In the genomic region with DNA sequence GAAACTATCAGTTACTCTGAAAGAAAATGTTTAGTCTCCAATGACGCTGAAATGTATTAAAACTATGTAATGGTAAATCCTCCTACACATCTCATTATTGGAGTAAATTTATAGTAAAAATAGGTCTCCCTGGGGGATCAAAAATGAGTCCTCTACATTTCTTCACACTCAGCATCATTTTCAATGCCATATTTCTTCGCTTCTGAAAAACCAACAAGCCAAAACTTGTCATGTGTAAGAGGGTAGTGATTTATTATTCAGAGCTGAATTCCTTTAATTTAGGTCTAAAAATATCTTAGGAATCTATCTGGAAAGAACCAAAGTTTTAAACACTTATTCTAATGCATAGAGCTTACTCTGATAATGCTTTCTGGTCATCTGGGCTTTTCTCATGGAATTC, we compare ENCODE assay signal across 25 cellular contexts. TPM values are rescaled to one million over a fixed set of nuclear protein-coding genes. Genes with fewer than 3 reads are reported as not detected.
DNase-seq lines count a peak whose midpoint lies in the region; ATAC-seq and TF ChIP-seq lines count a peak whose summit lies in the region.
"Had no signal": no experiment of that assay in that cellular context is flagged by ENCODE, and none has a peak within 500 bp of the region (broad histone marks: within the 10 kb centered on the region; RNA-seq: fewer than 3 reads in every experiment).

No MANE protein-coding gene starts in this region.

- ATAC-seq in psoas muscle (no peak), upper lobe of left lung (ENCODE audit: low FRiP score in 2 of 2) (no peak), HG02870 (IDR thresholded peaks at IDR 0.05; ENCODE audit: unreplicated experiment) (no peak)
- ATAC-seq: esophagus mucosa; naive thymus-derived CD4-positive, alpha-beta T cell; Panc1 had no signal

- no peaks in the 10 kb centered on the region for H3K9me3 Mint-ChIP-seq in MCF 10A (ENCODE audit: unreplicated experiment)

- H3K27ac Mint-ChIP-seq in MCF 10A (ENCODE audit: low read depth, unreplicated experiment): no peak overlapping the region
- H3K27ac Mint-ChIP-seq: activated naive CD4-positive, alpha-beta T cell treated with anti-CD3 and anti-CD28 coated beads, Interleukin-2, amount 50 U/mL, for 24 hours; B cell; naive thymus-derived CD4-positive, alpha-beta T cell had no signal

- peaks cover 0 to 16% of the 10 kb centered on the region in 2 donors for H3K4me1 ChIP-seq in breast epithelium
- H3K4me1 ChIP-seq in psoas muscle: peaks cover 66% of the 10 kb centered on the region
- H3K4me1 ChIP-seq in upper lobe of left lung: peaks cover 29 to 42% (median 37%) of the 10 kb centered on the region in 4 donors

- TF ChIP-seq CTCF in breast epithelium (IDR thresholded peaks at IDR 0.05): no peak
- no peak for TF ChIP-seq CTCF in MCF 10A (IDR thresholded peaks at IDR 0.05; ENCODE audit: unreplicated experiment)
- no peak for TF ChIP-seq CTCF in fibroblast of pulmonary artery (IDR thresholded peaks at IDR 0.05; ENCODE audit: low read length, missing control alignments)
- no peak for TF ChIP-seq CTCF in psoas muscle (IDR thresholded peaks at IDR 0.05)
- no peak for TF ChIP-seq CTCF in upper lobe of left lung (IDR thresholded peaks at IDR 0.05)

- H3K4me3 ChIP-seq in breast epithelium (peak overlapping the region; percentile 82 to 88 (median 87)), fibroblast of pulmonary artery (replicated peaks; ENCODE audit: low read depth, low read length) (peak overlapping the region; percentile 76), psoas muscle (peak overlapping the region; percentile 93), upper lobe of left lung (peak overlapping the region; percentile 69 to 88 (median 77))
- H3K4me3 ChIP-seq: GM23248 had no signal

- no peak overlapping the region for H3K4me3 Mint-ChIP-seq in MCF 10A (ENCODE audit: unreplicated experiment)
- H3K4me3 Mint-ChIP-seq: activated naive CD4-positive, alpha-beta T cell treated with anti-CD3 and anti-CD28 coated beads, Interleukin-2, amount 50 U/mL, for 24 hours; B cell; naive thymus-derived CD4-positive, alpha-beta T cell had no signal

- H3K27ac ChIP-seq in breast epithelium (peak overlapping the region; percentile 61 to 95), psoas muscle (peak overlapping the region; percentile 98), upper lobe of left lung (peak overlapping the region; percentile 95 to 99 (median 97))
- H3K27ac ChIP-seq: 22Rv1, GM23248 had no signal

- H3K27me3 ChIP-seq in breast epithelium: no peaks in the 10 kb centered on the region
- no peaks in the 10 kb centered on the region for H3K27me3 ChIP-seq in psoas muscle (ENCODE audit: insufficient read depth in 3 of 3, low read length in 2 of 3)
- H3K27me3 ChIP-seq in upper lobe of left lung: no peaks in the 10 kb centered on the region

- 45 to 57% (median 50%) methylated on average over 2 of the region's 2 CpGs for WGBS in psoas muscle, 3 donors
- 67 to 80% methylated on average over 2 of the region's 2 CpGs for WGBS in upper lobe of left lung, 2 donors

- BruUV-seq in MCF 10A (replicated peaks; lab: Mats Ljungman, UMichigan): no TSS peak

- POLR2A ChIA-PET in MCF 10A (lab: Yijun Ruan, JAX): interaction anchor here (0.9 to 1.0 kb wide), 3 partner anchors 10 to 43 kb away, joined by 4 to 5 read pairs (median 4); no protein-coding TSS in a partner anchor

- peaks cover 8% of the 10 kb centered on the region for H3K4me1 Mint-ChIP-seq in MCF 10A (ENCODE audit: insufficient read depth, unreplicated experiment)
- H3K4me1 Mint-ChIP-seq: activated naive CD4-positive, alpha-beta T cell treated with anti-CD3 and anti-CD28 coated beads, Interleukin-2, amount 50 U/mL, for 24 hours had no signal

- H3K36me3 Mint-ChIP-seq in MCF 10A (ENCODE audit: insufficient read depth, unreplicated experiment): peaks cover 33% of the 10 kb centered on the region
- H3K36me3 Mint-ChIP-seq: activated naive CD4-positive, alpha-beta T cell treated with anti-CD3 and anti-CD28 coated beads, Interleukin-2, amount 50 U/mL, for 24 hours had no signal

- no peaks in the 10 kb centered on the region for H3K9me3 ChIP-seq in breast epithelium
- no peaks in the 10 kb centered on the region for H3K9me3 ChIP-seq in psoas muscle
- no peaks in the 10 kb centered on the region for H3K9me3 ChIP-seq in upper lobe of left lung
- H3K9me3 ChIP-seq: Caco-2, SK-N-SH had no signal

- TF ChIP-seq POLR2A in breast epithelium (IDR thresholded peaks at IDR 0.05) (no peak), upper lobe of left lung (IDR thresholded peaks at IDR 0.05) (no peak)

- peaks cover 26% of the 10 kb centered on the region for H3K36me3 ChIP-seq in breast epithelium
- peaks cover 9 to 70% of the 10 kb centered on the region in 2 donors for H3K36me3 ChIP-seq in psoas muscle (ENCODE audit: insufficient read depth in 1 of 2, low read depth in 1 of 2)
- H3K36me3 ChIP-seq in upper lobe of left lung: peaks cover 21 to 71% (median 40%) of the 10 kb centered on the region in 4 donors

- intact Hi-C loops in breast epithelium (cut with DNase I; ENCODE audit: low total_unique reads): no loop called here
- intact Hi-C loops in MCF 10A (cut with micrococcal nuclease): no loop called here
- intact Hi-C loops in psoas muscle (cut with DNase I): no loop called here

- H3K27me3 Mint-ChIP-seq in MCF 10A (ENCODE audit: insufficient read depth, unreplicated experiment): no peaks in the 10 kb centered on the region

- CTCF ChIA-PET in MCF 10A (lab: Yijun Ruan, JAX): interaction anchor here (0.6 to 2.1 kb wide), 6 partner anchors 12 to 97 kb away, joined by 3 to 10 read pairs (median 4); no protein-coding TSS in a partner anchor

- DNase-seq in breast epithelium (ENCODE audit: low spot score in 2 of 2): no peak
- no peak for DNase-seq in MCF 10A (ENCODE audit: unreplicated experiment)
- no peak for DNase-seq in fibroblast of pulmonary artery (ENCODE audit: low read depth)
- DNase-seq in psoas muscle: no peak
- no peak for DNase-seq in upper lobe of left lung
- DNase-seq in NCI-H146 (lab: John Stamatoyannopoulos, UW): no peak
- DNase-seq in UCSD-AML1 (lab: John Stamatoyannopoulos, UW; ENCODE audit: unreplicated experiment): no peak
- DNase-seq: activated CD8-positive, alpha-beta memory T cell treated with anti-CD3 and anti-CD28 coated beads for 24 hours; activated T-cell treated with anti-CD3 and anti-CD28 coated beads, Interleukin-2, amount 50 U/mL, for 48 hours; Caco-2; dermis blood vessel endothelial cell; glutamatergic neuron; GM23248; MM.1S; naive thymus-derived CD4-positive, alpha-beta T cell; NCI-H187; NCI-H226; SK-N-SH; T-helper 9 cell had no signal

- no peak for TF ChIP-seq EP300 in upper lobe of left lung (IDR thresholded peaks at IDR 0.05)

RNA-seq across cellular contexts. Expression of a gene that starts 3.0 kb away (rescaled TPM):
- total RNA-seq in breast epithelium (100 to 1,000 TPM; 507 to 797 (median 729) TPM), MCF 10A (2022) (1.2 and 1.3 TPM in 2 replicates), psoas muscle (1,000 to 10,000 TPM in 2 of 4 donors, 100 to 1,000 TPM in 2; 386 to 3,046 (median 1,769) TPM), upper lobe of left lung (100 to 1,000 TPM; 111 to 427 (median 160) TPM)
- polyA plus RNA-seq in psoas muscle: 1,000 to 10,000 TPM in 2 of 3 donors, 100 to 1,000 TPM in 1; 174 to 2,971 (median 2,751) TPM
- polyA plus RNA-seq: naive thymus-derived CD4-positive, alpha-beta T cell had no signal

Comparison
In these comparisons a context has a peak if more than half of its experiments do, and no peak if none do; other contexts are left out.
1. RNA of a gene that starts 3.0 kb away (total RNA-seq): 386 to 3,046 TPM in psoas muscle, 507 to 797 TPM in breast epithelium and 111 to 427 TPM in upper lobe of left lung; 1.2 to 1.3 TPM in MCF 10A; every median in the first group is over 10 times any median in the second.
2. Peak in every context shown above with its lines, with median percentiles within 50 percentile points of each other: H3K27ac ChIP-seq and H3K4me3 ChIP-seq.